In the genomic region with DNA sequence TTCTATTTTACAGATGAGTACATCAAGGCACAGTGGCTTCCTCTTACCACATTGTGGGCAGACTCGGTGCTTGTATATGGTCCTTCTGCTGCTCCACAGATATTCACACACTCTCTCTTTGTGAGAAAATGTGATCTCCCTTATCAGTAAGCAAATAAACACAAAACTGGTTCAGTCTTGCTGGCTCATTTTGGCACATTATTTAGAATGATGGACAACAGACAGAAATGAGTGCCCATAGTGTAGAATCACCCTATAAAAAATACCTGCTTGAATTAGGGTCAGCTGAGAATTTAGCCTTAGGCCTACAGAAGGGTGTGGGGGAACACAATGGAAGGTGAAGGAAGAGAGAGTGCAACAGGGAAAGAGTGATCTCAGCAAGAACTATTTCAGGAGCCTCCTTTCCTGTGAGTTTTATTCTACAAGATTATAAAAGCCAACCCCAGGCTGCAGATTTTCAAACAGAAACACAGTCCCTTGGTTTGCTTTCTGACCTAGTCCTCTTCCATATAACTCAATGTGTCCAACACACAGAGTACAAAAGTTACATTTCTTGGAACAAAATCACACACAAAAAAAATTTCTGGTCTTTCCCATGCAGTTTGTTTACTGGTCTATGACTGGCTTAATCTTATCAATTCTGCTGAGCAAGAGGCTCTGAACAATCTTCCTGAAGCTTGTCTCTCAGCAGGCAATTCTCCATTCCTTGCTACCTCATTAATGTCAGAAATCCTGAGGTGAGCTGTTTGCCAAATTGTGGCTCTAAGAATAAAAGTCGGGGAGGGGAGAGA, we compare ENCODE assay signal across 1 cellular context.
TF ChIP-seq lines count a peak whose summit lies in the region.

No MANE protein-coding gene starts in this region.

TF ChIP-seq in HEK293, 187 proteins besides CTCF, POLR2A, EP300 and RAD21 (continued from another document and continues in another):
- TF ChIP-seq, protein P1, sequence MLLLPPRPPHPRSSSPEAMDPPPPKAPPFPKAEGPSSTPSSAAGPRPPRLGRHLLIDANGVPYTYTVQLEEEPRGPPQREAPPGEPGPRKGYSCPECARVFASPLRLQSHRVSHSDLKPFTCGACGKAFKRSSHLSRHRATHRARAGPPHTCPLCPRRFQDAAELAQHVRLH (tag by site-specific recombination; IDR thresholded peaks at IDR 0.05): peak; percentile 56; the same call in 1 of the 2 replicates
- no peak for TF ChIP-seq HOXA7 (CRISPR knock-in tag; IDR thresholded peaks at IDR 0.05; ENCODE audit: borderline replicate concordance)
- TF ChIP-seq, protein P2, sequence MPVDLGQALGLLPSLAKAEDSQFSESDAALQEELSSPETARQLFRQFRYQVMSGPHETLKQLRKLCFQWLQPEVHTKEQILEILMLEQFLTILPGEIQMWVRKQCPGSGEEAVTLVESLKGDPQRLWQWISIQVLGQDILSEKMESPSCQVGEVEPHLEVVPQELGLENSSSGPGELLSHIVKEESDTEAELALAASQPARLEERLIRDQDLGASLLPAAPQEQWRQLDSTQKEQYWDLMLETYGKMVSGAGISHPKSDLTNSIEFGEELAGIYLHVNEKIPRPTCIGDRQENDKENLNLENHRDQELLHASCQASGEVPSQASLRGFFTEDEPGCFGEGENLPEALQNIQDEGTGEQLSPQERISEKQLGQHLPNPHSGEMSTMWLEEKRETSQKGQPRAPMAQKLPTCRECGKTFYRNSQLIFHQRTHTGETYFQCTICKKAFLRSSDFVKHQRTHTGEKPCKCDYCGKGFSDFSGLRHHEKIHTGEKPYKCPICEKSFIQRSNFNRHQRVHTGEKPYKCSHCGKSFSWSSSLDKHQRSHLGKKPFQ (tag by site-specific recombination; IDR thresholded peaks at IDR 0.05): peak; percentile 87
- TF ChIP-seq ZNF311 (tag by site-specific recombination; IDR thresholded peaks at IDR 0.05; ENCODE audit: borderline replicate concordance): no peak
- no peak for TF ChIP-seq ZNF174 (tag by site-specific recombination; IDR thresholded peaks at IDR 0.05)
- no peak for TF ChIP-seq ZIC2 (tag by site-specific recombination; IDR thresholded peaks at IDR 0.05)
- TF ChIP-seq, protein P3, sequence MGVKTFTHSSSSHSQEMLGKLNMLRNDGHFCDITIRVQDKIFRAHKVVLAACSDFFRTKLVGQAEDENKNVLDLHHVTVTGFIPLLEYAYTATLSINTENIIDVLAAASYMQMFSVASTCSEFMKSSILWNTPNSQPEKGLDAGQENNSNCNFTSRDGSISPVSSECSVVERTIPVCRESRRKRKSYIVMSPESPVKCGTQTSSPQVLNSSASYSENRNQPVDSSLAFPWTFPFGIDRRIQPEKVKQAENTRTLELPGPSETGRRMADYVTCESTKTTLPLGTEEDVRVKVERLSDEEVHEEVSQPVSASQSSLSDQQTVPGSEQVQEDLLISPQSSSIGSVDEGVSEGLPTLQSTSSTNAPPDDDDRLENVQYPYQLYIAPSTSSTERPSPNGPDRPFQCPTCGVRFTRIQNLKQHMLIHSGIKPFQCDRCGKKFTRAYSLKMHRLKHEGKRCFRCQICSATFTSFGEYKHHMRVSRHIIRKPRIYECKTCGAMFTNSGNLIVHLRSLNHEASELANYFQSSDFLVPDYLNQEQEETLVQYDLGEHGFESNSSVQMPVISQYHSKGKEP (tag by site-specific recombination; IDR thresholded peaks at IDR 0.05): no peak
- TF ChIP-seq EGR2 (tag by site-specific recombination; IDR thresholded peaks at IDR 0.05; ENCODE audit: low read depth): no peak
- no peak for TF ChIP-seq ZNF837 (tag by site-specific recombination; IDR thresholded peaks at IDR 0.05)
- TF ChIP-seq, protein P4, sequence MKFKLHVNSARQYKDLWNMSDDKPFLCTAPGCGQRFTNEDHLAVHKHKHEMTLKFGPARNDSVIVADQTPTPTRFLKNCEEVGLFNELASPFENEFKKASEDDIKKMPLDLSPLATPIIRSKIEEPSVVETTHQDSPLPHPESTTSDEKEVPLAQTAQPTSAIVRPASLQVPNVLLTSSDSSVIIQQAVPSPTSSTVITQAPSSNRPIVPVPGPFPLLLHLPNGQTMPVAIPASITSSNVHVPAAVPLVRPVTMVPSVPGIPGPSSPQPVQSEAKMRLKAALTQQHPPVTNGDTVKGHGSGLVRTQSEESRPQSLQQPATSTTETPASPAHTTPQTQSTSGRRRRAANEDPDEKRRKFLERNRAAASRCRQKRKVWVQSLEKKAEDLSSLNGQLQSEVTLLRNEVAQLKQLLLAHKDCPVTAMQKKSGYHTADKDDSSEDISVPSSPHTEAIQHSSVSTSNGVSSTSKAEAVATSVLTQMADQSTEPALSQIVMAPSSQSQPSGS (tag by site-specific recombination; IDR thresholded peaks at IDR 0.05; ENCODE audit: low read depth): no peak
- no peak for TF ChIP-seq ZNF354C (tag by site-specific recombination; IDR thresholded peaks at IDR 0.05; ENCODE audit: borderline replicate concordance, low read depth)
- TF ChIP-seq ZNF132 (tag by site-specific recombination; IDR thresholded peaks at IDR 0.05; ENCODE audit: borderline replicate concordance): no peak
- TF ChIP-seq, protein P5, sequence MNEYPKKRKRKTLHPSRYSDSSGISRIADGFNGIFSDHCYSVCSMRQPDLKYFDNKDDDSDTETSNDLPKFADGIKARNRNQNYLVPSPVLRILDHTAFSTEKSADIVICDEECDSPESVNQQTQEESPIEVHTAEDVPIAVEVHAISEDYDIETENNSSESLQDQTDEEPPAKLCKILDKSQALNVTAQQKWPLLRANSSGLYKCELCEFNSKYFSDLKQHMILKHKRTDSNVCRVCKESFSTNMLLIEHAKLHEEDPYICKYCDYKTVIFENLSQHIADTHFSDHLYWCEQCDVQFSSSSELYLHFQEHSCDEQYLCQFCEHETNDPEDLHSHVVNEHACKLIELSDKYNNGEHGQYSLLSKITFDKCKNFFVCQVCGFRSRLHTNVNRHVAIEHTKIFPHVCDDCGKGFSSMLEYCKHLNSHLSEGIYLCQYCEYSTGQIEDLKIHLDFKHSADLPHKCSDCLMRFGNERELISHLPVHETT (tag by site-specific recombination; IDR thresholded peaks at IDR 0.05): no peak
- TF ChIP-seq ZNF223 (tag by site-specific recombination; IDR thresholded peaks at IDR 0.05): no peak
- TF ChIP-seq SP3 (tag by site-specific recombination; IDR thresholded peaks at IDR 0.05): no peak
- TF ChIP-seq ZNF843 (tag by site-specific recombination; IDR thresholded peaks at IDR 0.05): peak; percentile 93
- TF ChIP-seq, protein P6, sequence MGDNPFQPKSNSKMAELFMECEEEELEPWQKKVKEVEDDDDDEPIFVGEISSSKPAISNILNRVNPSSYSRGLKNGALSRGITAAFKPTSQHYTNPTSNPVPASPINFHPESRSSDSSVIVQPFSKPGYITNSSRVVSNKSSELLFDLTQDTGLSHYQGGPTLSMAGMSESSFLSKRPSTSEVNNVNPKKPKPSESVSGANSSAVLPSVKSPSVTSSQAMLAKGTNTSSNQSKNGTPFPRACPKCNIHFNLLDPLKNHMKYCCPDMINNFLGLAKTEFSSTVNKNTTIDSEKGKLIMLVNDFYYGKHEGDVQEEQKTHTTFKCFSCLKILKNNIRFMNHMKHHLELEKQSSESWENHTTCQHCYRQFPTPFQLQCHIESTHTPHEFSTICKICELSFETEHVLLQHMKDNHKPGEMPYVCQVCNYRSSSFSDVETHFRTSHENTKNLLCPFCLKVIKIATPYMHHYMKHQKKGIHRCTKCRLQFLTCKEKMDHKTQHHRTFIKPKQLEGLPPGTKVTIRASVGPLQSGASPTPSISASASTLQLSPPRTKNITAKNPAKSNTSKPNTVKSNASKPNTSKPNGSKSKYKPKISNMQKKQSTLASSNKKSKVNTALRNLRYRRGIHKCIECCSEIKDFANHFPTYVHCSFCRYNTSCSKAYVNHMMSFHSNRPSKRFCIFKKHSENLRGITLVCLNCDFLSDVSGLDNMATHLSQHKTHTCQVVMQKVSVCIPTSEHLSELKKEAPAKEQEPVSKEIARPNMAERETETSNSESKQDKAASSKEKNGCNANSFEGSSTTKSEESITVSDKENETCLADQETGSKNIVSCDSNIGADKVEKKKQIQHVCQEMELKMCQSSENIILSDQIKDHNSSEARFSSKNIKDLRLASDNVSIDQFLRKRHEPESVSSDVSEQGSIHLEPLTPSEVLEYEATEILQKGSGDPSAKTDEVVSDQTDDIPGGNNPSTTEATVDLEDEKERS (tag by site-specific recombination; IDR thresholded peaks at IDR 0.05): no peak
- TF ChIP-seq ZBTB8A (tag by site-specific recombination; IDR thresholded peaks at IDR 0.05): peak; percentile 28; the same call in 1 of the 2 replicates
- no peak for TF ChIP-seq ZNF221 (tag by site-specific recombination; IDR thresholded peaks at IDR 0.05; ENCODE audit: borderline replicate concordance)
- TF ChIP-seq ZNF211 (tag by site-specific recombination; IDR thresholded peaks at IDR 0.05; ENCODE audit: low read depth): no peak
- no peak for TF ChIP-seq ZSCAN16 (tag by site-specific recombination; IDR thresholded peaks at IDR 0.05)
- TF ChIP-seq, protein P7, sequence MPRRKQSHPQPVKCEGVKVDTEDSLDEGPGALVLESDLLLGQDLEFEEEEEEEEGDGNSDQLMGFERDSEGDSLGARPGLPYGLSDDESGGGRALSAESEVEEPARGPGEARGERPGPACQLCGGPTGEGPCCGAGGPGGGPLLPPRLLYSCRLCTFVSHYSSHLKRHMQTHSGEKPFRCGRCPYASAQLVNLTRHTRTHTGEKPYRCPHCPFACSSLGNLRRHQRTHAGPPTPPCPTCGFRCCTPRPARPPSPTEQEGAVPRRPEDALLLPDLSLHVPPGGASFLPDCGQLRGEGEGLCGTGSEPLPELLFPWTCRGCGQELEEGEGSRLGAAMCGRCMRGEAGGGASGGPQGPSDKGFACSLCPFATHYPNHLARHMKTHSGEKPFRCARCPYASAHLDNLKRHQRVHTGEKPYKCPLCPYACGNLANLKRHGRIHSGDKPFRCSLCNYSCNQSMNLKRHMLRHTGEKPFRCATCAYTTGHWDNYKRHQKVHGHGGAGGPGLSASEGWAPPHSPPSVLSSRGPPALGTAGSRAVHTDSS (tag by site-specific recombination; IDR thresholded peaks at IDR 0.05): no peak
- TF ChIP-seq ZNF239 (tag by site-specific recombination; IDR thresholded peaks at IDR 0.05): no peak
- TF ChIP-seq ZNF341 (tag by site-specific recombination; IDR thresholded peaks at IDR 0.05; ENCODE audit: low read depth): no peak
- TF ChIP-seq WT1 (tag by site-specific recombination; IDR thresholded peaks at IDR 0.05): peak; percentile 29; the same call in 1 of the 2 replicates
- no peak for TF ChIP-seq ZFP37 (tag by site-specific recombination; IDR thresholded peaks at IDR 0.05)
- peak; percentile 50; the same call in 1 of the 2 replicates for TF ChIP-seq ZEB2 (tag by site-specific recombination; IDR thresholded peaks at IDR 0.05)
- no peak for TF ChIP-seq KLF8 (tag by site-specific recombination; IDR thresholded peaks at IDR 0.05)
- TF ChIP-seq, protein P8, sequence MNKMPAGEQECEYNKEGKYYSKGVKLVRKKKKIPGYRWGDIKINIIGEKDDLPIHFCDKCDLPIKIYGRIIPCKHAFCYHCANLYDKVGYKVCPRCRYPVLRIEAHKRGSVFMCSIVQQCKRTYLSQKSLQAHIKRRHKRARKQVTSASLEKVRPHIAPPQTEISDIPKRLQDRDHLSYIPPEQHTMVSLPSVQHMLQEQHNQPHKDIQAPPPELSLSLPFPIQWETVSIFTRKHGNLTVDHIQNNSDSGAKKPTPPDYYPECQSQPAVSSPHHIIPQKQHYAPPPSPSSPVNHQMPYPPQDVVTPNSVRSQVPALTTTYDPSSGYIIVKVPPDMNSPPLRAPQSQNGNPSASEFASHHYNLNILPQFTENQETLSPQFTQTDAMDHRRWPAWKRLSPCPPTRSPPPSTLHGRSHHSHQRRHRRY (tag by site-specific recombination; IDR thresholded peaks at IDR 0.05): no peak
- TF ChIP-seq ZNF776 (tag by site-specific recombination; IDR thresholded peaks at IDR 0.05; ENCODE audit: borderline replicate concordance): no peak
- TF ChIP-seq ZNF335 (tag by site-specific recombination; conservative IDR thresholded peaks at IDR 0.05): no peak
- 0 out of 2 replicates have a peak, but pooled peaks have one; percentile 22 for TF ChIP-seq ZBTB48 (tag by site-specific recombination; IDR thresholded peaks at IDR 0.05)
- TF ChIP-seq ZNF155 (tag by site-specific recombination; IDR thresholded peaks at IDR 0.05): no peak
- no peak for TF ChIP-seq ZNF530 (tag by site-specific recombination; IDR thresholded peaks at IDR 0.05; ENCODE audit: low read depth)
- TF ChIP-seq ZBTB21 (tag by site-specific recombination; IDR thresholded peaks at IDR 0.05): no peak
- peak; percentile 57; the same call in 1 of the 2 replicates for TF ChIP-seq ZSCAN30 (tag by site-specific recombination; IDR thresholded peaks at IDR 0.05)
- TF ChIP-seq OSR2 (tag by site-specific recombination; IDR thresholded peaks at IDR 0.05): peak; percentile 46; the same call in 1 of the 2 replicates
- TF ChIP-seq, protein P9, sequence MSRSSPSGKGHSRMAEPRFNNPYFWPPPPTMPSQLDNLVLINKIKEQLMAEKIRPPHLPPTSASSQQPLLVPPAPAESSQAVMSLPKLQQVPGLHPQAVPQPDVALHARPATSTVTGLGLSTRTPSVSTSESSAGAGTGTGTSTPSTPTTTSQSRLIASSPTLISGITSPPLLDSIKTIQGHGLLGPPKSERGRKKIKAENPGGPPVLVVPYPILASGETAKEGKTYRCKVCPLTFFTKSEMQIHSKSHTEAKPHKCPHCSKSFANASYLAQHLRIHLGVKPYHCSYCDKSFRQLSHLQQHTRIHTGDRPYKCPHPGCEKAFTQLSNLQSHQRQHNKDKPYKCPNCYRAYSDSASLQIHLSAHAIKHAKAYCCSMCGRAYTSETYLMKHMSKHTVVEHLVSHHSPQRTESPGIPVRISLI (tag by site-specific recombination; IDR thresholded peaks at IDR 0.05): no peak
- TF ChIP-seq, protein P10, sequence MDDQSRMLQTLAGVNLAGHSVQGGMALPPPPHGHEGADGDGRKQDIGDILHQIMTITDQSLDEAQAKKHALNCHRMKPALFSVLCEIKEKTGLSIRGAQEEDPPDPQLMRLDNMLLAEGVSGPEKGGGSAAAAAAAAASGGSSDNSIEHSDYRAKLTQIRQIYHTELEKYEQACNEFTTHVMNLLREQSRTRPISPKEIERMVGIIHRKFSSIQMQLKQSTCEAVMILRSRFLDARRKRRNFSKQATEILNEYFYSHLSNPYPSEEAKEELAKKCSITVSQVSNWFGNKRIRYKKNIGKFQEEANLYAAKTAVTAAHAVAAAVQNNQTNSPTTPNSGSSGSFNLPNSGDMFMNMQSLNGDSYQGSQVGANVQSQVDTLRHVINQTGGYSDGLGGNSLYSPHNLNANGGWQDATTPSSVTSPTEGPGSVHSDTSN (CRISPR knock-in tag; IDR thresholded peaks at IDR 0.05): no peak
